ENCODE assay signal across 10 cellular contexts in the genomic region with DNA sequence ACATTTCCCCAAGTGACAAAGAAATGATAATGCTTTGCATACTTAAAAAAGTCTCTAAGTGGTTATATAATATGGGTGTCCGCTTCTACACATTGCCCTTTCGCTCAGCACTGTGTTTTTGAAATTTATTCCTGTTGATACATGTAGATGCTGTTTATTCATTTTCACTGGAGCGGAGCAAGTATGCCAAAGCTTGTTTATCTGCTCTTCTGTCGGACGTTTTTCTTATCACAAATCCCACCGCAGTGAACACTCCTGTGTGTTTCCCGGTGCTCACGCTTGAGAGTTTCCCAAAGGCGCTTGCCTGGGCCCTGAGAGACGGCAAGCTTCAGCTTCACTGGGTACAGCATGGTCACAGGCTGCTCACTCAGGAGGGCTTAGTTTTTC. TPM values are rescaled to one million over a fixed set of nuclear protein-coding genes. Genes with fewer than 3 reads are reported as not detected.
A peak's percentile ranks its signal among the peaks of the same experiment; 100 is the strongest.
DNase-seq lines count a peak whose midpoint lies in the region; ATAC-seq and TF ChIP-seq lines count a peak whose summit lies in the region.
"Had no signal": no experiment of that assay in that cellular context is flagged by ENCODE, and none has a peak within 500 bp of the region (broad histone marks: within the 10 kb centered on the region; RNA-seq: fewer than 3 reads in every experiment).

No MANE protein-coding gene starts in this region.

- no peaks in the 10 kb centered on the region for H3K9me3 Mint-ChIP-seq in activated naive CD4-positive, alpha-beta T cell treated with anti-CD3 and anti-CD28 coated beads, Interleukin-2, amount 50 U/mL, for 72 hours
- no peaks in the 10 kb centered on the region for H3K9me3 Mint-ChIP-seq in activated naive CD4-positive, alpha-beta T cell treated with anti-CD3 and anti-CD28 coated beads for 36 hours
- no peaks in the 10 kb centered on the region for H3K9me3 Mint-ChIP-seq in activated CD8-positive, alpha-beta T cell treated with anti-CD3 and anti-CD28 coated beads, Interleukin-2, amount 10 ng/mL, durations not matched to agents 7 days and 5 days (ENCODE audit: insufficient read depth)

- no peaks in the 10 kb centered on the region for H3K9me3 ChIP-seq in ovary
- H3K9me3 ChIP-seq in uterus, result no peaks in the 10 kb centered on the region

- POLR2A ChIA-PET in activated CD8-positive, alpha-beta T cell treated with anti-CD3 and anti-CD28 coated beads, Interleukin-2, amount 10 ng/mL, durations not matched to agents 7 days and 5 days (lab: Charles Lee), result no interaction called here

- H3K36me3 ChIP-seq in ovary (no peaks in the 10 kb centered on the region), uterus (no peaks in the 10 kb centered on the region)

- no peaks in the 10 kb centered on the region for H3K27me3 Mint-ChIP-seq in activated naive CD4-positive, alpha-beta T cell treated with anti-CD3 and anti-CD28 coated beads for 36 hours (ENCODE audit: low read depth)
- H3K27me3 Mint-ChIP-seq in activated CD8-positive, alpha-beta T cell treated with anti-CD3 and anti-CD28 coated beads, Interleukin-2, amount 10 ng/mL, durations not matched to agents 7 days and 5 days (ENCODE audit: low read depth), result no peaks in the 10 kb centered on the region

- peak overlapping the region; percentile 38 for H3K27ac ChIP-seq in epithelial cell of prostate
- peak overlapping the region; percentile 60 to 87 for H3K27ac ChIP-seq in ovary
- peak overlapping the region; percentile 66 to 85 for H3K27ac ChIP-seq in uterus

- ATAC-seq in activated naive CD4-positive, alpha-beta T cell treated with anti-CD3 and anti-CD28 coated beads, Interleukin-2, amount 50 U/mL, for 72 hours, result peak; percentile 18 to 32
- ATAC-seq in activated CD8-positive, alpha-beta T cell treated with anti-CD3 and anti-CD28 coated beads, Interleukin-2, amount 10 ng/mL, durations not matched to agents 7 days and 5 days, result no peak
- no peak for ATAC-seq in GM18909 (IDR thresholded peaks at IDR 0.05; ENCODE audit: poor library complexity, unreplicated experiment)

- H3K4me3 ChIP-seq in ovary (no peak overlapping the region), uterus (no peak overlapping the region)

- WGBS in ovary, 3 donors, result 21 to 40% (median 28%) methylated on average over 10 of the region's 10 CpGs

- peak overlapping the region; percentile 9 to 82 for H3K27ac Mint-ChIP-seq in activated naive CD4-positive, alpha-beta T cell treated with anti-CD3 and anti-CD28 coated beads, Interleukin-2, amount 50 U/mL, for 72 hours
- no peak overlapping the region for H3K27ac Mint-ChIP-seq in activated naive CD4-positive, alpha-beta T cell treated with anti-CD3 and anti-CD28 coated beads for 36 hours
- H3K27ac Mint-ChIP-seq in activated CD8-positive, alpha-beta T cell treated with anti-CD3 and anti-CD28 coated beads, Interleukin-2, amount 10 ng/mL, durations not matched to agents 7 days and 5 days, result no peak overlapping the region

- H3K36me3 Mint-ChIP-seq in activated naive CD4-positive, alpha-beta T cell treated with anti-CD3 and anti-CD28 coated beads, Interleukin-2, amount 50 U/mL, for 72 hours, result peaks cover 12 to 15% of the 10 kb centered on the region in 2 donors
- H3K36me3 Mint-ChIP-seq in activated naive CD4-positive, alpha-beta T cell treated with anti-CD3 and anti-CD28 coated beads for 36 hours (ENCODE audit: low read depth), result peaks cover 39% of the 10 kb centered on the region
- H3K36me3 Mint-ChIP-seq in activated CD8-positive, alpha-beta T cell treated with anti-CD3 and anti-CD28 coated beads, Interleukin-2, amount 10 ng/mL, durations not matched to agents 7 days and 5 days (ENCODE audit: low read depth), result peaks cover 11% of the 10 kb centered on the region

- intact Hi-C loops in activated naive CD4-positive, alpha-beta T cell treated with anti-CD3 and anti-CD28 coated beads for 36 hours (cut with micrococcal nuclease), result no loop called here
- intact Hi-C loops in ovary (cut with DNase I), result no loop called here
- intact Hi-C loops in uterus (cut with DNase I; ENCODE audit: low total_unique reads), result no loop called here

- TF ChIP-seq EP300 in ovary (IDR thresholded peaks at IDR 0.05), result no peak

- TF ChIP-seq CTCF in ovary (IDR thresholded peaks at IDR 0.05), result no peak
- no peak for TF ChIP-seq CTCF in uterus (IDR thresholded peaks at IDR 0.05)

- H3K4me1 ChIP-seq in ovary (ENCODE audit: insufficient read depth), result peaks cover 20% of the 10 kb centered on the region
- peaks cover 0 to 20% of the 10 kb centered on the region in 2 donors for H3K4me1 ChIP-seq in uterus

- no peak overlapping the region for H3K4me3 Mint-ChIP-seq in activated naive CD4-positive, alpha-beta T cell treated with anti-CD3 and anti-CD28 coated beads for 36 hours
- H3K4me3 Mint-ChIP-seq in activated CD8-positive, alpha-beta T cell treated with anti-CD3 and anti-CD28 coated beads, Interleukin-2, amount 10 ng/mL, durations not matched to agents 7 days and 5 days, result no peak overlapping the region

- CTCF ChIA-PET in activated naive CD4-positive, alpha-beta T cell treated with anti-CD3 and anti-CD28 coated beads for 36 hours (lab: Charles Lee), result no interaction called here
- CTCF ChIA-PET in activated CD8-positive, alpha-beta T cell treated with anti-CD3 and anti-CD28 coated beads, Interleukin-2, amount 10 ng/mL, durations not matched to agents 7 days and 5 days (lab: Charles Lee), result interaction anchor here (1.6 kb wide), 1 partner anchor 34 kb away, joined by 4 read pairs; no protein-coding TSS in a partner anchor

- H3K4me1 Mint-ChIP-seq in activated naive CD4-positive, alpha-beta T cell treated with anti-CD3 and anti-CD28 coated beads for 36 hours (ENCODE audit: low read depth), result peaks cover 21% of the 10 kb centered on the region
- H3K4me1 Mint-ChIP-seq in activated CD8-positive, alpha-beta T cell treated with anti-CD3 and anti-CD28 coated beads, Interleukin-2, amount 10 ng/mL, durations not matched to agents 7 days and 5 days (ENCODE audit: low read depth), result no peaks in the 10 kb centered on the region

- TF ChIP-seq POLR2A in ovary (IDR thresholded peaks at IDR 0.05) (no peak), uterus (IDR thresholded peaks at IDR 0.05) (no peak)

- no peak for DNase-seq in activated naive CD4-positive, alpha-beta T cell treated with anti-CD3 and anti-CD28 coated beads, Interleukin-2, amount 50 U/mL, for 72 hours (ENCODE audit: low spot score in 2 of 2)
- DNase-seq in activated naive CD4-positive, alpha-beta T cell treated with anti-CD3 and anti-CD28 coated beads for 36 hours, result no peak
- DNase-seq in epithelial cell of prostate (ENCODE audit: low read depth, low spot score), result no peak
- DNase-seq in ovary, result no peak
- no peak for DNase-seq in uterus
- no peak for DNase-seq in stimulated activated CD4-positive, alpha-beta T cell treated with anti-CD3 and anti-CD28 coated beads, Interleukin-1b, Interleukin-23, amount 100 ng/mL, for 48 hours
- no peak for DNase-seq in activated CD8-positive, alpha-beta T cell treated with anti-CD3 and anti-CD28 coated beads, Interleukin-2, amount 10 ng/mL, durations not matched to agents 7 days and 5 days
- DNase-seq: ACHN, NCI-H510A had no signal

- no peaks in the 10 kb centered on the region for H3K27me3 ChIP-seq in ovary
- H3K27me3 ChIP-seq in uterus, result no peaks in the 10 kb centered on the region

RNA-seq across cellular contexts. Expression of gene TPCN1, which starts 50.2 kb away (rescaled TPM):
- 100 to 1,000 TPM in 1 of 2 donors, 10 to 100 TPM in 1; 54.7 to 111 TPM for total RNA-seq in activated naive CD4-positive, alpha-beta T cell treated with anti-CD3 and anti-CD28 coated beads, Interleukin-2, amount 50 U/mL, for 72 hours
- 10 to 100 TPM; 47.3 to 49.2 TPM for total RNA-seq in activated naive CD4-positive, alpha-beta T cell treated with anti-CD3 and anti-CD28 coated beads for 36 hours
- total RNA-seq in ovary (10 to 100 TPM; 29.8 to 65.6 (median 54.8) TPM), uterus (10 to 100 TPM; 21.4 to 79.8 (median 52.9) TPM)
- 10 to 100 TPM; 28.0 to 40.3 TPM for polyA plus RNA-seq in ovary
- total RNA-seq in activated CD8-positive, alpha-beta T cell treated with anti-CD3 and anti-CD28 coated beads, Interleukin-2, amount 10 ng/mL, durations not matched to agents 7 days and 5 days, result 10 to 100 TPM; 13.7 to 16.1 TPM

Comparison
In these comparisons a context has a peak if more than half of its experiments do, and no peak if none do; other contexts are left out.
1. H3K27ac Mint-ChIP-seq: peak in activated naive CD4-positive, alpha-beta T cell treated with anti-CD3 and anti-CD28 coated beads, Interleukin-2, amount 50 U/mL, for 72 hours (2 of 2); none in activated naive CD4-positive, alpha-beta T cell treated with anti-CD3 and anti-CD28 coated beads for 36 hours (single experiment) and activated CD8-positive, alpha-beta T cell treated with anti-CD3 and anti-CD28 coated beads, Interleukin-2, amount 10 ng/mL, durations not matched to agents 7 days and 5 days (single experiment).
2. ATAC-seq: peak in activated naive CD4-positive, alpha-beta T cell treated with anti-CD3 and anti-CD28 coated beads, Interleukin-2, amount 50 U/mL, for 72 hours (2 of 2); none in activated CD8-positive, alpha-beta T cell treated with anti-CD3 and anti-CD28 coated beads, Interleukin-2, amount 10 ng/mL, durations not matched to agents 7 days and 5 days (single experiment) and GM18909 (single experiment).
3. Peak in every context shown above with its lines, with median percentiles within 50 percentile points of each other: H3K27ac ChIP-seq.